Comparison of ENCODE assay signal across 23 cellular contexts in genomic region chr22:48235744-48236143, GRCh38.
DNase-seq lines count a peak whose midpoint lies in the region; ATAC-seq and TF ChIP-seq lines count a peak whose summit lies in the region.
"Had no signal": no experiment of that assay in that cellular context is flagged by ENCODE, and none has a peak within 500 bp of the region (broad histone marks: within the 10 kb centered on the region; RNA-seq: fewer than 3 reads in every experiment).

No MANE protein-coding gene starts in this region.

- H3K9me3 Mint-ChIP-seq in osteocyte (ENCODE audit: unreplicated experiment): peaks cover 17% of the 10 kb centered on the region
- peaks cover 3 to 14% of the 10 kb centered on the region in 2 donors for H3K9me3 Mint-ChIP-seq in effector memory CD8-positive, alpha-beta T cell

- H3K27ac Mint-ChIP-seq in osteocyte (ENCODE audit: unreplicated experiment): no peak overlapping the region
- no peak overlapping the region for H3K27ac Mint-ChIP-seq in effector memory CD8-positive, alpha-beta T cell
- H3K27ac Mint-ChIP-seq: CD14-positive monocyte; CD4-positive, alpha-beta T cell; CD8-positive, alpha-beta memory T cell had no signal

- H3K27me3 Mint-ChIP-seq in osteocyte (ENCODE audit: unreplicated experiment): peaks cover 15% of the 10 kb centered on the region
- peaks cover 6 to 21% of the 10 kb centered on the region in 2 donors for H3K27me3 Mint-ChIP-seq in effector memory CD8-positive, alpha-beta T cell

- H3K4me1 ChIP-seq in right cardiac atrium (ENCODE audit: control insufficient read depth, insufficient read depth, low read length): no peaks in the 10 kb centered on the region
- H3K4me1 ChIP-seq in vagina: no peaks in the 10 kb centered on the region
- H3K4me1 ChIP-seq: A549, BE2C had no signal

- H3K4me3 Mint-ChIP-seq in osteocyte (ENCODE audit: unreplicated experiment): no peak overlapping the region
- H3K4me3 Mint-ChIP-seq in effector memory CD8-positive, alpha-beta T cell: no peak overlapping the region
- H3K4me3 Mint-ChIP-seq: CD14-positive monocyte; CD4-positive, alpha-beta T cell; CD8-positive, alpha-beta memory T cell had no signal

- H3K27ac ChIP-seq in right cardiac atrium (ENCODE audit: low read length) (no peak overlapping the region), vagina (no peak overlapping the region)
- H3K27ac ChIP-seq: A549; BLaER1 treated with 17β-estradiol and CSF1 and Interleukin-3, amounts not matched to agents 10 nM and 100 nM; GM23248 had no signal

- H3K27me3 ChIP-seq in right cardiac atrium (ENCODE audit: control insufficient read depth, insufficient read depth) (no peaks in the 10 kb centered on the region), vagina (no peaks in the 10 kb centered on the region)
- H3K27me3 ChIP-seq: BE2C had no signal

- DNase-seq in cardiac septum (ENCODE audit: low spot score): peak; percentile 19
- DNase-seq in right cardiac atrium: no peak
- peak; percentile 57 for DNase-seq in osteocyte (ENCODE audit: extremely low spot score, unreplicated experiment)
- peak; percentile 3 for DNase-seq in stimulated activated CD8-positive, alpha-beta memory T cell treated with anti-CD3 and anti-CD28 coated beads, Interleukin-4, amount 100 ng/mL, for 48 hours
- DNase-seq in vagina (ENCODE audit: extremely low spot score in 2 of 2): peak; percentile 52 to 87
- DNase-seq in effector CD8-positive, alpha-beta T cell (lab: John Stamatoyannopoulos, UW): no peak
- no peak for DNase-seq in DMS153 treated with DMSO at 0.1 percent for 48 hours (lab: John Stamatoyannopoulos, UW; ENCODE audit: unreplicated experiment)
- DNase-seq in effector memory CD8-positive, alpha-beta T cell: no peak
- DNase-seq: 8988T; ACHN; AML-193; BE2C; Calu3; CD4-positive, alpha-beta T cell; CD8-positive, alpha-beta memory T cell; DND-41; GM23248; H7; HCEC 1CT had no signal

- intact Hi-C loops in cardiac septum (cut with DNase I) (no loop called here), right cardiac atrium (cut with DNase I) (no loop called here), vagina (cut with DNase I) (no loop called here)

- H3K36me3 Mint-ChIP-seq in osteocyte (ENCODE audit: unreplicated experiment): no peaks in the 10 kb centered on the region
- no peaks in the 10 kb centered on the region for H3K36me3 Mint-ChIP-seq in effector memory CD8-positive, alpha-beta T cell (ENCODE audit: insufficient read depth)
- H3K36me3 Mint-ChIP-seq: CD14-positive monocyte had no signal

- no peak overlapping the region for H3K4me3 ChIP-seq in right cardiac atrium (ENCODE audit: low read length)
- H3K4me3 ChIP-seq in vagina: no peak overlapping the region
- H3K4me3 ChIP-seq: A549; BLaER1 treated with 17β-estradiol and CSF1 and Interleukin-3, amounts not matched to agents 10 nM and 100 nM; GM12878; GM23248 had no signal

- no peaks in the 10 kb centered on the region for H3K4me1 Mint-ChIP-seq in osteocyte (ENCODE audit: unreplicated experiment)
- peaks cover 0 to 11% of the 10 kb centered on the region in 2 donors for H3K4me1 Mint-ChIP-seq in effector memory CD8-positive, alpha-beta T cell (ENCODE audit: low read depth in 2 of 2)
- H3K4me1 Mint-ChIP-seq: CD14-positive monocyte had no signal

- ATAC-seq in right cardiac atrium: no peak
- ATAC-seq in effector memory CD8-positive, alpha-beta T cell (replicated peaks): no peak
- ATAC-seq: A549, GM12878 had no signal

- WGBS in right cardiac atrium: 80% methylated on average over 9 of the region's 9 CpGs

- no peak for TF ChIP-seq POLR2A in vagina (IDR thresholded peaks at IDR 0.05)

- no peaks in the 10 kb centered on the region for H3K9me3 ChIP-seq in right cardiac atrium (ENCODE audit: control insufficient read depth, low read length)
- no peaks in the 10 kb centered on the region for H3K9me3 ChIP-seq in vagina
- H3K9me3 ChIP-seq: BE2C had no signal

- H3K36me3 ChIP-seq in vagina: no peaks in the 10 kb centered on the region
- H3K36me3 ChIP-seq: BE2C; BLaER1 treated with 17β-estradiol and CSF1 and Interleukin-3, amounts not matched to agents 10 nM and 100 nM had no signal

- TF ChIP-seq CTCF in osteocyte (IDR thresholded peaks at IDR 0.05): no peak
- no peak for TF ChIP-seq CTCF in vagina (IDR thresholded peaks at IDR 0.05)

Comparison
In these comparisons a context has a peak if more than half of its experiments do, and no peak if none do; other contexts are left out.
1. DNase-seq: peak in cardiac septum (single experiment), osteocyte (single experiment), stimulated activated CD8-positive, alpha-beta memory T cell treated with anti-CD3 and anti-CD28 coated beads, Interleukin-4, amount 100 ng/mL, for 48 hours (single experiment) and vagina (2 of 2); none in right cardiac atrium (0 of 3), effector CD8-positive, alpha-beta T cell (single experiment), DMS153 treated with DMSO at 0.1 percent for 48 hours (single experiment) and effector memory CD8-positive, alpha-beta T cell (0 of 3).